2 cellular contexts compared by ENCODE assay signal in the genomic region with DNA sequence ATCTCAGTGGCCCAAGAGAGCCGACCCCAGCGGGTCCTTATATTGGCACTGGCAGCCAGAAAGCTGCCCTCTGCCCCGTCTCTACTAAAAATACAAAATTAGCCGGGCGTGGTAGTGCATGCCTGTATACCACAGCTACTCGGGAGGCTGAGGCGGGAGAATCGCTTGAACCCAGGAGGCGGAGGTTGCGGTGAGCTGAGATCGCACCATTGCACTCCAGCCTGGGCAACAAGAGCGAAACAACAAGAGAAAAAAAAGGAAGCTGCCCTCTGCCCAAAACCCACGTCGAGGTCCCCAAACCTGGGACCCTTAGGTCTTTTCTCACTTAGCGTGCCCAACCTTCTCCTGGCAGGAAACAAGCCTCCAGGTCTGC. TPM values are rescaled to one million over a fixed set of nuclear protein-coding genes. Genes with fewer than 3 reads are reported as not detected.
DNase-seq lines count a peak whose midpoint lies in the region; ATAC-seq, FAIRE-seq and TF ChIP-seq lines count a peak whose summit lies in the region.
"Not testable (repeated sequence)": the region's sequence is repeated elsewhere in the genome, so short reads cannot be mapped to it uniquely, and the experiment has no call there.

No MANE protein-coding gene starts in this region.

- H3K27ac ChIP-seq in KOPT-K1 (ENCODE audit: low read depth, low read length, poor library complexity, severe bottlenecking) (peak overlapping the region; percentile 75), HepG2 (ENCODE audit: extremely low read length, insufficient read depth, low read length) (peak overlapping the region; percentile 92)

- CTCF ChIA-PET in HepG2 (lab: Yijun Ruan, JAX; ENCODE audit: low intra/inter-chr PET ratio, low total read pairs): not testable (repeated sequence)

- H3K4me3 ChIP-seq in HepG2 (replicated peaks in 1 of 3; ENCODE audit: insufficient read depth in 1 of 3, low read depth in 2 of 3, low read length in 3 of 3): peak overlapping the region; percentile 80 to 94 (median 94)

- H3K79me2 ChIP-seq in HepG2 (ENCODE audit: insufficient read depth, low read length): peaks cover 12% of the 10 kb centered on the region

- FAIRE-seq in HepG2 (lab: Jason Lieb, UNC): not testable (repeated sequence)

- TF ChIP-seq RAD21 in HepG2 (CRISPR knock-in tag; IDR thresholded peaks at IDR 0.05): not testable (repeated sequence)

- H3K27me3 ChIP-seq in HepG2 (ENCODE audit: control insufficient read depth in 1 of 2, insufficient read depth in 2 of 2, low read length in 2 of 2): not testable (repeated sequence)

- not testable (repeated sequence) for BruUV-seq in HepG2 (replicated peaks; lab: Mats Ljungman, UMichigan)

- H3K9me3 ChIP-seq in KOPT-K1 (ENCODE audit: insufficient read depth, low read length, poor library complexity, severe bottlenecking); HepG2 (ENCODE audit: low read length): not testable (repeated sequence)

- not testable (repeated sequence) for ATAC-seq in HepG2

- in situ Hi-C loops in HepG2 (cut with HindIII; ENCODE audit: extremely low pct_ligation_motif_present, low pct_unique_long_range_greater_than_20kb): not testable (repeated sequence)

- not testable (repeated sequence) for DNase-seq in HepG2 (ENCODE audit: low spot score)

- peaks cover 35% of the 10 kb centered on the region for H3K4me1 ChIP-seq in HepG2 (ENCODE audit: insufficient read depth, low read length)

- not testable (repeated sequence) for TF ChIP-seq CTCF in HepG2 (CRISPR knock-in tag; IDR thresholded peaks at IDR 0.05)

- H4K20me1 ChIP-seq in HepG2 (ENCODE audit: insufficient read depth, low read length): not testable (repeated sequence)

- not testable (repeated sequence) for TF ChIP-seq EP300 in HepG2 (IDR thresholded peaks at IDR 0.05; ENCODE audit: low read depth in 2 of 2, low read length in 2 of 2); HepG2 (CRISPR knock-in tag; IDR thresholded peaks at IDR 0.05; ENCODE audit: borderline replicate concordance)

- not testable (repeated sequence) for TF ChIP-seq POLR2A in HepG2 (IDR thresholded peaks at IDR 0.05; ENCODE audit: insufficient read depth in 1 of 2, low read depth in 2 of 2, low read length in 2 of 2)

- H3K4me2 ChIP-seq in HepG2 (ENCODE audit: low read depth, low read length): peak overlapping the region; percentile 77

- H2AFZ ChIP-seq in HepG2 (ENCODE audit: low read length): not testable (repeated sequence)

- intact Hi-C loops in HepG2 (cut with micrococcal nuclease; ENCODE audit: unreplicated experiment): loop anchor here (2.0 kb wide), 1 partner anchor 15 kb away; no protein-coding TSS in a partner anchor

- peak overlapping the region; percentile 88 for H3K9ac ChIP-seq in HepG2 (ENCODE audit: insufficient read depth, low read depth, low read length)

- POLR2A ChIA-PET in HepG2 (lab: Yijun Ruan, JAX): interaction anchor here (1.2 to 3.6 kb wide), 10 partner anchors 15 to 129 kb away, joined by 5 to 44 read pairs (median 12); a partner anchor contains a TSS

- peaks cover 42% of the 10 kb centered on the region for H3K36me3 ChIP-seq in KOPT-K1 (ENCODE audit: insufficient read depth, low read length)
- peaks cover 4 to 18% of the 10 kb centered on the region in 2 experiments; a peak in 4 of 5 replicates for H3K36me3 ChIP-seq in HepG2 (replicated peaks in 1 of 2; ENCODE audit: control insufficient read depth in 1 of 2, insufficient read depth in 2 of 2, low read length in 2 of 2)

- WGBS in HepG2 (ENCODE audit: low lambda C conversion rate): 69% methylated on average over 15 of the region's 15 CpGs

RNA-seq across cellular contexts. Expression of a gene that starts 0.9 kb away (rescaled TPM):
- total RNA-seq in HepG2 (2016; rRNA removed; fragmentation: Illumina TruSeq; extraction: Trizol): 31.5 and 64.6 TPM in 2 replicates
- 20.3 and 21.6 TPM in 2 replicates for total RNA-seq in HepG2 (2016; cell fraction: cytosol; rRNA removed; fragmentation: Illumina TruSeq; extraction: Trizol; ENCODE audit: low read depth)
- total RNA-seq in HepG2 (2016; cell fraction: insoluble cytoplasmic fraction; rRNA removed; fragmentation: Illumina TruSeq; extraction: Trizol): 34.2 and 66.6 TPM in 2 replicates
- total RNA-seq in HepG2 (2016; cell fraction: membrane; rRNA removed; fragmentation: Illumina TruSeq; extraction: Trizol): 21.6 and 25.7 TPM in 2 replicates
- 76.0 and 84.9 TPM in 2 replicates for total RNA-seq in HepG2 (2016; cell fraction: nucleus; rRNA removed; fragmentation: Illumina TruSeq; extraction: Trizol)
- polyA plus RNA-seq in HepG2 (2011; rRNA removed): 92.1 and 96.2 TPM in 2 replicates
- 77.4 and 78.9 TPM in 2 replicates for polyA plus RNA-seq in HepG2 (2011; cell fraction: cytosol; rRNA removed)
- 175 and 195 TPM in 2 replicates for polyA plus RNA-seq in HepG2 (2011; cell fraction: nucleus; rRNA removed)
- polyA plus RNA-seq in HepG2 (2012): 62.6 and 63.0 TPM in 2 replicates
- polyA plus RNA-seq in HepG2 (2016; cell fraction: cytosol; fragmentation: Illumina TruSeq; extraction: Trizol; ENCODE audit: low read depth): 23.7 and 26.3 TPM in 2 replicates
- polyA plus RNA-seq in HepG2 (2016; cell fraction: insoluble cytoplasmic fraction; fragmentation: Illumina TruSeq; extraction: Trizol; ENCODE audit: low read depth): 46.1 and 48.6 TPM in 2 replicates
- polyA plus RNA-seq in HepG2 (2016; cell fraction: membrane; fragmentation: Illumina TruSeq; extraction: Trizol; ENCODE audit: low read depth): 24.7 and 25.7 TPM in 2 replicates
- polyA plus RNA-seq in HepG2 (2016; cell fraction: nucleus; fragmentation: Illumina TruSeq; extraction: Trizol; ENCODE audit: insufficient read depth, low read depth): 199 and 221 TPM in 2 replicates
- polyA minus RNA-seq in HepG2 (2011; rRNA and poly(A)+ RNA removed; ENCODE audit: low replicate concordance): 43.6 and 115 TPM in 2 replicates
- polyA minus RNA-seq in HepG2 (2011; cell fraction: cytosol; rRNA and poly(A)+ RNA removed): 25.3 TPM in 2 replicates
- 32.3 and 47.2 TPM in 2 replicates for polyA minus RNA-seq in HepG2 (2011; cell fraction: nucleus; rRNA and poly(A)+ RNA removed)

RNA-seq across cellular contexts. Expression of a gene that starts 20.6 kb away (rescaled TPM):
- total RNA-seq in HepG2 (2016; rRNA removed; fragmentation: Illumina TruSeq; extraction: Trizol): 7.8 and 7.9 TPM in 2 replicates
- 3.6 and 5.1 TPM in 2 replicates for total RNA-seq in HepG2 (2016; cell fraction: cytosol; rRNA removed; fragmentation: Illumina TruSeq; extraction: Trizol; ENCODE audit: low read depth)
- total RNA-seq in HepG2 (2016; cell fraction: insoluble cytoplasmic fraction; rRNA removed; fragmentation: Illumina TruSeq; extraction: Trizol): 6.2 and 7.5 TPM in 2 replicates
- 5.7 and 6.4 TPM in 2 replicates for total RNA-seq in HepG2 (2016; cell fraction: membrane; rRNA removed; fragmentation: Illumina TruSeq; extraction: Trizol)
- 7.4 and 8.1 TPM in 2 replicates for total RNA-seq in HepG2 (2016; cell fraction: nucleus; rRNA removed; fragmentation: Illumina TruSeq; extraction: Trizol)
- 13.8 and 14.0 TPM in 2 replicates for polyA plus RNA-seq in HepG2 (2011; rRNA removed)
- polyA plus RNA-seq in HepG2 (2011; cell fraction: cytosol; rRNA removed): 15.4 and 16.1 TPM in 2 replicates
- polyA plus RNA-seq in HepG2 (2011; cell fraction: nucleus; rRNA removed): 9.9 and 14.3 TPM in 2 replicates
- polyA plus RNA-seq in HepG2 (2012): 4.0 and 13.4 TPM in 2 replicates
- 2.7 and 4.4 TPM in 2 replicates for polyA plus RNA-seq in HepG2 (2016; cell fraction: cytosol; fragmentation: Illumina TruSeq; extraction: Trizol; ENCODE audit: low read depth)
- 7.7 and 9.4 TPM in 2 replicates for polyA plus RNA-seq in HepG2 (2016; cell fraction: insoluble cytoplasmic fraction; fragmentation: Illumina TruSeq; extraction: Trizol; ENCODE audit: low read depth)
- 6.6 and 7.0 TPM in 2 replicates for polyA plus RNA-seq in HepG2 (2016; cell fraction: membrane; fragmentation: Illumina TruSeq; extraction: Trizol; ENCODE audit: low read depth)
- 8.5 and 10.4 TPM in 2 replicates for polyA plus RNA-seq in HepG2 (2016; cell fraction: nucleus; fragmentation: Illumina TruSeq; extraction: Trizol; ENCODE audit: insufficient read depth, low read depth)
- polyA minus RNA-seq in HepG2 (2011; rRNA and poly(A)+ RNA removed; ENCODE audit: low replicate concordance): 7.2 and 31.8 TPM in 2 replicates
- 4.9 and 5.5 TPM in 2 replicates for polyA minus RNA-seq in HepG2 (2011; cell fraction: cytosol; rRNA and poly(A)+ RNA removed)
- polyA minus RNA-seq in HepG2 (2011; cell fraction: nucleus; rRNA and poly(A)+ RNA removed): 6.5 and 9.0 TPM in 2 replicates

RNA-seq across cellular contexts. Expression of a gene that starts 24.0 kb away (rescaled TPM):
- 13.7 and 21.2 TPM in 2 replicates for total RNA-seq in HepG2 (2016; rRNA removed; fragmentation: Illumina TruSeq; extraction: Trizol)
- 2.6 and 5.7 TPM in 2 replicates for total RNA-seq in HepG2 (2016; cell fraction: cytosol; rRNA removed; fragmentation: Illumina TruSeq; extraction: Trizol; ENCODE audit: low read depth)
- 13.6 and 24.5 TPM in 2 replicates for total RNA-seq in HepG2 (2016; cell fraction: insoluble cytoplasmic fraction; rRNA removed; fragmentation: Illumina TruSeq; extraction: Trizol)
- 6.8 and 7.8 TPM in 2 replicates for total RNA-seq in HepG2 (2016; cell fraction: membrane; rRNA removed; fragmentation: Illumina TruSeq; extraction: Trizol)
- 18.2 and 18.9 TPM in 2 replicates for total RNA-seq in HepG2 (2016; cell fraction: nucleus; rRNA removed; fragmentation: Illumina TruSeq; extraction: Trizol)
- polyA plus RNA-seq in HepG2 (2011; rRNA removed): 9.0 and 10.2 TPM in 2 replicates
- polyA plus RNA-seq in HepG2 (2011; cell fraction: cytosol; rRNA removed): 5.0 and 6.7 TPM in 2 replicates
- 17.0 and 18.3 TPM in 2 replicates for polyA plus RNA-seq in HepG2 (2011; cell fraction: nucleus; rRNA removed)
- 6.2 and 7.5 TPM in 2 replicates for polyA plus RNA-seq in HepG2 (2012)
- 1.1 and 1.3 TPM in 2 replicates for polyA plus RNA-seq in HepG2 (2016; cell fraction: cytosol; fragmentation: Illumina TruSeq; extraction: Trizol; ENCODE audit: low read depth)
- 15.7 and 18.6 TPM in 2 replicates for polyA plus RNA-seq in HepG2 (2016; cell fraction: insoluble cytoplasmic fraction; fragmentation: Illumina TruSeq; extraction: Trizol; ENCODE audit: low read depth)
- 4.5 and 4.8 TPM in 2 replicates for polyA plus RNA-seq in HepG2 (2016; cell fraction: membrane; fragmentation: Illumina TruSeq; extraction: Trizol; ENCODE audit: low read depth)
- polyA plus RNA-seq in HepG2 (2016; cell fraction: nucleus; fragmentation: Illumina TruSeq; extraction: Trizol; ENCODE audit: insufficient read depth, low read depth): 28.4 and 33.3 TPM in 2 replicates
- polyA minus RNA-seq in HepG2 (2011; rRNA and poly(A)+ RNA removed; ENCODE audit: low replicate concordance): 40.0 and 127 TPM in 2 replicates
- 9.3 and 18.6 TPM in 2 replicates for polyA minus RNA-seq in HepG2 (2011; cell fraction: cytosol; rRNA and poly(A)+ RNA removed)
- polyA minus RNA-seq in HepG2 (2011; cell fraction: nucleus; rRNA and poly(A)+ RNA removed): 23.6 and 23.9 TPM in 2 replicates

RNA-seq across cellular contexts. Expression of a gene that starts 42.3 kb away (rescaled TPM):
- total RNA-seq in HepG2 (2016; rRNA removed; fragmentation: Illumina TruSeq; extraction: Trizol): not detected in 2 replicates
- total RNA-seq in HepG2 (2016; cell fraction: cytosol; rRNA removed; fragmentation: Illumina TruSeq; extraction: Trizol; ENCODE audit: low read depth): not detected in 2 replicates
- total RNA-seq in HepG2 (2016; cell fraction: insoluble cytoplasmic fraction; rRNA removed; fragmentation: Illumina TruSeq; extraction: Trizol): not detected in 2 replicates
- not detected in 2 replicates for total RNA-seq in HepG2 (2016; cell fraction: membrane; rRNA removed; fragmentation: Illumina TruSeq; extraction: Trizol)
- total RNA-seq in HepG2 (2016; cell fraction: nucleus; rRNA removed; fragmentation: Illumina TruSeq; extraction: Trizol): not detected in 2 replicates
- not detected in 2 replicates for polyA plus RNA-seq in HepG2 (2011; rRNA removed)
- not detected in 2 replicates for polyA plus RNA-seq in HepG2 (2011; cell fraction: cytosol; rRNA removed)
- not detected in 2 replicates for polyA plus RNA-seq in HepG2 (2011; cell fraction: nucleus; rRNA removed)
- not detected in 2 replicates for polyA plus RNA-seq in HepG2 (2012)
- not detected in 2 replicates for polyA plus RNA-seq in HepG2 (2016; cell fraction: cytosol; fragmentation: Illumina TruSeq; extraction: Trizol; ENCODE audit: low read depth)
- polyA plus RNA-seq in HepG2 (2016; cell fraction: insoluble cytoplasmic fraction; fragmentation: Illumina TruSeq; extraction: Trizol; ENCODE audit: low read depth): not detected in 2 replicates
- polyA plus RNA-seq in HepG2 (2016; cell fraction: membrane; fragmentation: Illumina TruSeq; extraction: Trizol; ENCODE audit: low read depth): not detected in 2 replicates
- not detected in 2 replicates for polyA plus RNA-seq in HepG2 (2016; cell fraction: nucleus; fragmentation: Illumina TruSeq; extraction: Trizol; ENCODE audit: insufficient read depth, low read depth)
- polyA minus RNA-seq in HepG2 (2011; rRNA and poly(A)+ RNA removed; ENCODE audit: low replicate concordance): not detected in 2 replicates
- polyA minus RNA-seq in HepG2 (2011; cell fraction: cytosol; rRNA and poly(A)+ RNA removed): not detected in 2 replicates
- polyA minus RNA-seq in HepG2 (2011; cell fraction: nucleus; rRNA and poly(A)+ RNA removed): not detected in 2 replicates

RNA-seq across cellular contexts. Expression of a gene that starts 51.7 kb away (rescaled TPM):
- total RNA-seq in HepG2 (2016; rRNA removed; fragmentation: Illumina TruSeq; extraction: Trizol): not detected in 2 replicates
- not detected in 2 replicates for total RNA-seq in HepG2 (2016; cell fraction: cytosol; rRNA removed; fragmentation: Illumina TruSeq; extraction: Trizol; ENCODE audit: low read depth)
- not detected in 2 replicates for total RNA-seq in HepG2 (2016; cell fraction: insoluble cytoplasmic fraction; rRNA removed; fragmentation: Illumina TruSeq; extraction: Trizol)
- not detected in 2 replicates for total RNA-seq in HepG2 (2016; cell fraction: membrane; rRNA removed; fragmentation: Illumina TruSeq; extraction: Trizol)
- not detected in 2 replicates for total RNA-seq in HepG2 (2016; cell fraction: nucleus; rRNA removed; fragmentation: Illumina TruSeq; extraction: Trizol)
- polyA plus RNA-seq in HepG2 (2011; rRNA removed): 0.01 TPM in 1 of 2 replicates, not detected in the other
- polyA plus RNA-seq in HepG2 (2011; cell fraction: cytosol; rRNA removed): not detected in 2 replicates
- polyA plus RNA-seq in HepG2 (2011; cell fraction: nucleus; rRNA removed): not detected in 2 replicates
- polyA plus RNA-seq in HepG2 (2012): not detected in 2 replicates
- not detected in 2 replicates for polyA plus RNA-seq in HepG2 (2016; cell fraction: cytosol; fragmentation: Illumina TruSeq; extraction: Trizol; ENCODE audit: low read depth)
- not detected in 2 replicates for polyA plus RNA-seq in HepG2 (2016; cell fraction: insoluble cytoplasmic fraction; fragmentation: Illumina TruSeq; extraction: Trizol; ENCODE audit: low read depth)
- polyA plus RNA-seq in HepG2 (2016; cell fraction: membrane; fragmentation: Illumina TruSeq; extraction: Trizol; ENCODE audit: low read depth): not detected in 2 replicates
- not detected in 2 replicates for polyA plus RNA-seq in HepG2 (2016; cell fraction: nucleus; fragmentation: Illumina TruSeq; extraction: Trizol; ENCODE audit: insufficient read depth, low read depth)
- 0.07 TPM in 1 of 2 replicates, not detected in the other for polyA minus RNA-seq in HepG2 (2011; rRNA and poly(A)+ RNA removed; ENCODE audit: low replicate concordance)
- polyA minus RNA-seq in HepG2 (2011; cell fraction: cytosol; rRNA and poly(A)+ RNA removed): not detected in 2 replicates
- not detected in 2 replicates for polyA minus RNA-seq in HepG2 (2011; cell fraction: nucleus; rRNA and poly(A)+ RNA removed)
